8 cellular contexts compared by ENCODE assay signal in the genomic region with DNA sequence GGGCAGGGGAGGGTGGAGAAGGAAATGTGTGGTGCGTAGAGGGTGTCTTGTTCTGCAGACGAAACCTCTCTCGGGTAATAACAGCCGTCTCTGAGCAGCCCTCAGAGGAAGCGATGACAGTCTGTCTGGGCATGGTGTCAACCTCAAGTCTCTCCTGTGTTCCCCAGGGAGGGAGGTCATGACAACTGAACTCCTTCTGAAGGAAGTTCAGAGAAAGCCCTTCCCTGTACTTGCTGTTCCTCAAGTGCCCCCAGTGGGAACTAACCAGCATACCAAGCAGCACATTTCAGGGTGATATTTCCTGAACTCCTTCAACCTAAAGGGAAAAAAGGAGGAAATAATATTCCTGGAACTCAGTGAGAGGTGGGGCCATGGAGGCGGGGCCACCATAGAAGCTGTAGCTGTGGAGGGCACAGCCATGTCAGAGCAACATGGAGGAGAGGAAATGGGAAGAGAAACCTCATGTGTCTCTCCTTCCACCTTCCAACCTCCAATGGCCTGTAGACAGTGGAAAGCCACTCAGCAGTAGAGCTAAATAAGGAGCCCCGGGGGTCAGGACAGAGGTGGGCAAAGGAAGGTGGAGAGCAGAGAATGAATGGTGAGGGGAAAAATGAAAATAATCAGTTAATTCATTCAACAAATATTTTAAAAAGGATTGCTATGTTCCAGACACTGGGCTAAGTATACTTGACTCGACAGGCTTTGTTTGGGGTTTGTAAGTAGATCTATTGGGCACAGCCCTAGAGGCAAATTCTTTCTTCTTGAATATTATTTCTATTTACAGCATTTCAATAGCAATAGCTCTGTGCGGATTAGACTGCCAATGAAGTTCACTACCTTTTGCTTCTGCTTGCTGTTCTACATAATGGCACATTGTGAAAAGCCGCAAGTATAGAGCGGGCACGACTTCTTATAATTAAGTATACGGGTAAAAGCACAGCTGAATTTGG.
DNase-seq lines count a peak whose midpoint lies in the region; ATAC-seq and TF ChIP-seq lines count a peak whose summit lies in the region.

No MANE protein-coding gene starts in this region.

- POLR2A ChIA-PET in CD4-positive, alpha-beta memory T cell (lab: Charles Lee; ENCODE audit: partially characterized antibody): interaction anchor here (0.8 to 6.0 kb wide), 5 partner anchors 8 to 61 kb away, joined by 3 to 58 read pairs (median 3); a partner anchor contains a TSS

- H3K36me3 Mint-ChIP-seq in CD4-positive, alpha-beta memory T cell: no peaks in the 10 kb centered on the region
- H3K36me3 Mint-ChIP-seq in activated CD8-positive, alpha-beta memory T cell treated with anti-CD3 and anti-CD28 coated beads, Interleukin-2, amount 10 ng/mL, durations not matched to agents 7 days and 5 days: peaks cover 22% of the 10 kb centered on the region

- H3K4me3 Mint-ChIP-seq in CD4-positive, alpha-beta memory T cell: peak overlapping the region in 7 of 8 donors; percentile 43 to 89 (median 70)
- peak overlapping the region; percentile 25 for H3K4me3 Mint-ChIP-seq in activated CD8-positive, alpha-beta memory T cell treated with anti-CD3 and anti-CD28 coated beads, Interleukin-2, amount 10 ng/mL, durations not matched to agents 7 days and 5 days

- peaks cover 61 to 81% (median 70%) of the 10 kb centered on the region in 4 donors for H3K4me1 Mint-ChIP-seq in CD4-positive, alpha-beta memory T cell
- peaks cover 88% of the 10 kb centered on the region for H3K4me1 Mint-ChIP-seq in activated CD8-positive, alpha-beta memory T cell treated with anti-CD3 and anti-CD28 coated beads, Interleukin-2, amount 10 ng/mL, durations not matched to agents 7 days and 5 days

- no peaks in the 10 kb centered on the region for H3K27me3 Mint-ChIP-seq in CD4-positive, alpha-beta memory T cell
- no peaks in the 10 kb centered on the region for H3K27me3 Mint-ChIP-seq in activated CD8-positive, alpha-beta memory T cell treated with anti-CD3 and anti-CD28 coated beads, Interleukin-2, amount 10 ng/mL, durations not matched to agents 7 days and 5 days

- no peaks in the 10 kb centered on the region for H3K36me3 ChIP-seq in CD4-positive, alpha-beta memory T cell (ENCODE audit: insufficient read depth, low read length)
- H3K36me3 ChIP-seq in cardiac muscle cell: no peaks in the 10 kb centered on the region

- H3K9me3 ChIP-seq in CD4-positive, alpha-beta memory T cell (ENCODE audit: control insufficient read depth in 1 of 2, low read length in 2 of 2): no peaks in the 10 kb centered on the region
- H3K9me3 ChIP-seq in cardiac muscle cell (ENCODE audit: low read depth): no peaks in the 10 kb centered on the region

- intact Hi-C loops in CD4-positive, alpha-beta memory T cell (cut with micrococcal nuclease): loop anchor here (5.0 kb wide), 1 partner anchor 108 kb away; no protein-coding TSS in a partner anchor

- TF ChIP-seq CTCF in cardiac muscle cell (IDR thresholded peaks at IDR 0.05; ENCODE audit: low read depth, low read length): peak; percentile 8

- H3K4me3 ChIP-seq in CD4-positive, alpha-beta memory T cell (ENCODE audit: low read length in 2 of 2): no peak overlapping the region
- no peak overlapping the region for H3K4me3 ChIP-seq in Jurkat, Clone E6-1 (ENCODE audit: low read length)
- H3K4me3 ChIP-seq in cardiac muscle cell: no peak overlapping the region

- H3K4me1 ChIP-seq in CD4-positive, alpha-beta memory T cell (ENCODE audit: insufficient read depth, low read length): peaks cover 93% of the 10 kb centered on the region
- H3K4me1 ChIP-seq in cardiac muscle cell (ENCODE audit: low read depth): peaks cover 7% of the 10 kb centered on the region

- H3K9me3 Mint-ChIP-seq in CD4-positive, alpha-beta memory T cell: peaks cover 0 to 3% (median under 1%) of the 10 kb centered on the region in 8 donors
- peaks cover 4% of the 10 kb centered on the region for H3K9me3 Mint-ChIP-seq in activated CD8-positive, alpha-beta memory T cell treated with anti-CD3 and anti-CD28 coated beads, Interleukin-2, amount 10 ng/mL, durations not matched to agents 7 days and 5 days (ENCODE audit: low read depth)

- CTCF ChIA-PET in CD4-positive, alpha-beta memory T cell (lab: Charles Lee; ENCODE audit: partially characterized antibody): interaction anchor here (1.0 kb wide), 1 partner anchor 8 kb away, joined by 4 read pairs; no protein-coding TSS in a partner anchor
- CTCF ChIA-PET in activated CD8-positive, alpha-beta memory T cell treated with anti-CD3 and anti-CD28 coated beads, Interleukin-2, amount 10 ng/mL, durations not matched to agents 7 days and 5 days (lab: Charles Lee): interaction anchor here (0.6 to 5.5 kb wide), 8 partner anchors 9 to 397 kb away, joined by 3 to 38 read pairs (median 3); no protein-coding TSS in a partner anchor

- H3K27ac Mint-ChIP-seq in CD4-positive, alpha-beta memory T cell: peak overlapping the region; percentile 88 to 100 (median 99)
- H3K27ac Mint-ChIP-seq in activated CD8-positive, alpha-beta memory T cell treated with anti-CD3 and anti-CD28 coated beads, Interleukin-2, amount 10 ng/mL, durations not matched to agents 7 days and 5 days: peak overlapping the region; percentile 88

- ATAC-seq in GM21447 (IDR thresholded peaks at IDR 0.05; ENCODE audit: unreplicated experiment): peak; percentile 99
- ATAC-seq in activated CD8-positive, alpha-beta memory T cell treated with anti-CD3 and anti-CD28 coated beads, Interleukin-2, amount 10 ng/mL, durations not matched to agents 7 days and 5 days: peak; percentile 84

- peak overlapping the region; percentile 36 for H3K27ac ChIP-seq in CD4-positive, alpha-beta memory T cell (ENCODE audit: low read depth, low read length)
- H3K27ac ChIP-seq in cardiac muscle cell: no peak overlapping the region

- H3K27me3 ChIP-seq in CD4-positive, alpha-beta memory T cell (ENCODE audit: insufficient read depth, low read length): no peaks in the 10 kb centered on the region
- H3K27me3 ChIP-seq in cardiac muscle cell: no peaks in the 10 kb centered on the region

- peak; percentile 79 to 88 (median 84) for DNase-seq in CD4-positive, alpha-beta memory T cell
- peak; percentile 82 for DNase-seq in Jurkat, Clone E6-1 (ENCODE audit: low read depth, low spot score)
- DNase-seq in activated CD8-positive, alpha-beta memory T cell treated with anti-CD3 and anti-CD28 coated beads, Interleukin-2, amount 10 ng/mL, durations not matched to agents 7 days and 5 days: peak; percentile 91
- DNase-seq in cardiac muscle cell (ENCODE audit: low read depth in 1 of 2, low spot score in 1 of 2): peak in 1 of 2 donors; percentile 57
- peak; percentile 49 for DNase-seq in stimulated activated CD8-positive, alpha-beta memory T cell treated with anti-CD3 and anti-CD28 coated beads, Interleukin-12 subunit alpha, Interleukin-12 subunit beta, amount 100 ng/mL, for 1 hour (ENCODE audit: low read depth)
- no peak for DNase-seq in NCI-H526 (lab: John Stamatoyannopoulos, UW)
- DNase-seq in HuH-7.5 (ENCODE audit: low spot score): no peak

Comparison
In these comparisons a context has a peak if more than half of its experiments do, and no peak if none do; other contexts are left out.
1. DNase-seq: peak in CD4-positive, alpha-beta memory T cell (5 of 5), Jurkat, Clone E6-1 (single experiment), activated CD8-positive, alpha-beta memory T cell treated with anti-CD3 and anti-CD28 coated beads, Interleukin-2, amount 10 ng/mL, durations not matched to agents 7 days and 5 days (single experiment) and stimulated activated CD8-positive, alpha-beta memory T cell treated with anti-CD3 and anti-CD28 coated beads, Interleukin-12 subunit alpha, Interleukin-12 subunit beta, amount 100 ng/mL, for 1 hour (single experiment); none in NCI-H526 (0 of 2) and HuH-7.5 (single experiment).